In genomic region chr12:43638786-43639185, GRCh38 we compare ENCODE assay signal across 16 cellular contexts.
A peak's percentile ranks its signal among the peaks of the same experiment; 100 is the strongest.
DNase-seq lines count a peak whose midpoint lies in the region; FAIRE-seq and TF ChIP-seq lines count a peak whose summit lies in the region.
"Had no signal": no experiment of that assay in that cellular context is flagged by ENCODE, and none has a peak within 500 bp of the region (broad histone marks: within the 10 kb centered on the region; RNA-seq: fewer than 3 reads in every experiment).

No MANE protein-coding gene starts in this region.

- peaks cover 2% of the 10 kb centered on the region for H3K27me3 ChIP-seq in mammary epithelial cell (ENCODE audit: insufficient read depth, low read length)
- H3K27me3 ChIP-seq in breast epithelium: no peaks in the 10 kb centered on the region

- H3K9me3 ChIP-seq in mammary epithelial cell (replicated peaks; ENCODE audit: insufficient read depth, low read length) (no peaks in the 10 kb centered on the region), breast epithelium (no peaks in the 10 kb centered on the region)

- FAIRE-seq in urothelium cell line (lab: Jason Lieb, UNC): no peak
- FAIRE-seq: GM12878, GM18507, H54 had no signal

- in situ Hi-C loops in mammary epithelial cell (cut with MboI; ENCODE audit: low sequenced_read_pairs in 2 of 2): no loop called here

- dilution Hi-C loops in mammary epithelial cell (cut with HindIII; ENCODE audit: low sequenced_read_pairs): no loop called here

- DNase-seq in mammary epithelial cell (peak; percentile 78), breast epithelium (ENCODE audit: low spot score in 2 of 2) (no peak), epithelial cell of esophagus (ENCODE audit: low read depth) (peak; percentile 62), nephron progenitor cell (no peak), HuH-7.5 (ENCODE audit: low spot score) (no peak), urothelium cell line (ENCODE audit: low spot score) (no peak)
- no peak for DNase-seq in activated naive CD4-positive, alpha-beta T cell treated with anti-CD3 and anti-CD28 coated beads, Interleukin-2, amount 10 ng/mL, durations not matched to agents 7 days and 5 days
- DNase-seq: ACHN; C1 segment of cervical spinal cord; CD4-positive, alpha-beta T cell; DMS79; GM23248 had no signal

- H3K79me2 ChIP-seq in mammary epithelial cell (ENCODE audit: insufficient read depth, low read length): no peaks in the 10 kb centered on the region

- H3K4me2 ChIP-seq in mammary epithelial cell (ENCODE audit: insufficient read depth, low read depth, low read length): no peak overlapping the region

- H3K27ac Mint-ChIP-seq in nephron progenitor cell: peak overlapping the region; percentile 55
- no peak overlapping the region for H3K27ac Mint-ChIP-seq in activated naive CD4-positive, alpha-beta T cell treated with anti-CD3 and anti-CD28 coated beads, Interleukin-2, amount 10 ng/mL, durations not matched to agents 7 days and 5 days
- H3K27ac Mint-ChIP-seq: CD4-positive, alpha-beta T cell had no signal

- H3K4me1 Mint-ChIP-seq in nephron progenitor cell: peaks cover 33% of the 10 kb centered on the region
- H3K4me1 Mint-ChIP-seq in activated naive CD4-positive, alpha-beta T cell treated with anti-CD3 and anti-CD28 coated beads, Interleukin-2, amount 10 ng/mL, durations not matched to agents 7 days and 5 days: no peaks in the 10 kb centered on the region

- CTCF ChIA-PET in mammary epithelial cell (lab: Charles Lee; ENCODE audit: low non-redundant PET): no interaction called here
- CTCF ChIA-PET in activated naive CD4-positive, alpha-beta T cell treated with anti-CD3 and anti-CD28 coated beads, Interleukin-2, amount 10 ng/mL, durations not matched to agents 7 days and 5 days (lab: Charles Lee): no interaction called here

- H3K4me3 ChIP-seq in mammary epithelial cell (replicated peaks in 1 of 3; ENCODE audit: insufficient read depth in 1 of 3, low read depth in 2 of 3, low read length in 3 of 3) (no peak overlapping the region), breast epithelium (no peak overlapping the region), epithelial cell of esophagus (ENCODE audit: low read length) (no peak overlapping the region)
- H3K4me3 ChIP-seq: GM12878, GM23248 had no signal

- peaks cover 25% of the 10 kb centered on the region for H3K9me3 Mint-ChIP-seq in nephron progenitor cell
- no peaks in the 10 kb centered on the region for H3K9me3 Mint-ChIP-seq in activated naive CD4-positive, alpha-beta T cell treated with anti-CD3 and anti-CD28 coated beads, Interleukin-2, amount 10 ng/mL, durations not matched to agents 7 days and 5 days
- H3K9me3 Mint-ChIP-seq: CD4-positive, alpha-beta T cell had no signal

- no peaks in the 10 kb centered on the region for H3K36me3 ChIP-seq in mammary epithelial cell (ENCODE audit: insufficient read depth, low read length)
- H3K36me3 ChIP-seq in breast epithelium: no peaks in the 10 kb centered on the region

- TF ChIP-seq POLR2A in breast epithelium (IDR thresholded peaks at IDR 0.05): no peak

- no peak overlapping the region for H2AFZ ChIP-seq in mammary epithelial cell (ENCODE audit: low read depth, low read length)
- H2AFZ ChIP-seq: GM23248 had no signal

- H3K27me3 Mint-ChIP-seq in nephron progenitor cell (ENCODE audit: low read depth, poor library complexity): no peaks in the 10 kb centered on the region
- H3K27me3 Mint-ChIP-seq in activated naive CD4-positive, alpha-beta T cell treated with anti-CD3 and anti-CD28 coated beads, Interleukin-2, amount 10 ng/mL, durations not matched to agents 7 days and 5 days: no peaks in the 10 kb centered on the region

- BruUV-seq in mammary epithelial cell (replicated peaks; lab: Mats Ljungman, UMichigan): no TSS peak

- H3K27ac ChIP-seq in mammary epithelial cell (ENCODE audit: insufficient read depth, low read depth, low read length) (no peak overlapping the region), breast epithelium (no peak overlapping the region)
- H3K27ac ChIP-seq: GM23248, HL-60 had no signal

- intact Hi-C loops in mammary epithelial cell (cut with micrococcal nuclease) (no loop called here), breast epithelium (cut with DNase I; ENCODE audit: low total_unique reads) (no loop called here)

- H3K9ac ChIP-seq in mammary epithelial cell (ENCODE audit: insufficient read depth, low read length): no peak overlapping the region
- H3K9ac ChIP-seq: GM23248 had no signal

- WGBS in mammary epithelial cell (ENCODE audit: low coverage, missing lambda C conversion rate): 36% methylated on average over 4 of the region's 4 CpGs

- H3K36me3 Mint-ChIP-seq in nephron progenitor cell (ENCODE audit: low read depth): no peaks in the 10 kb centered on the region
- no peaks in the 10 kb centered on the region for H3K36me3 Mint-ChIP-seq in activated naive CD4-positive, alpha-beta T cell treated with anti-CD3 and anti-CD28 coated beads, Interleukin-2, amount 10 ng/mL, durations not matched to agents 7 days and 5 days

- H4K20me1 ChIP-seq in mammary epithelial cell (ENCODE audit: insufficient read depth, low read length): no peaks in the 10 kb centered on the region

- no peaks in the 10 kb centered on the region for H3K4me1 ChIP-seq in mammary epithelial cell (ENCODE audit: insufficient read depth, low read length)
- H3K4me1 ChIP-seq in breast epithelium: no peaks in the 10 kb centered on the region

- TF ChIP-seq CTCF in mammary epithelial cell (conservative IDR thresholded peaks at IDR 0.05 in 1 of 2, IDR thresholded peaks at IDR 0.05 in 1 of 2; ENCODE audit: extremely low read depth in 1 of 2, insufficient read depth in 1 of 2, low read depth in 1 of 2, low read length in 2 of 2): no peak
- TF ChIP-seq CTCF in breast epithelium (IDR thresholded peaks at IDR 0.05): no peak
- TF ChIP-seq CTCF in epithelial cell of esophagus (IDR thresholded peaks at IDR 0.05; ENCODE audit: insufficient read depth, low read depth, low read length, missing control alignments): no peak
- TF ChIP-seq CTCF in nephron progenitor cell (IDR thresholded peaks at IDR 0.05): no peak

- H3K4me3 Mint-ChIP-seq in nephron progenitor cell: peak overlapping the region; percentile 4
- H3K4me3 Mint-ChIP-seq in activated naive CD4-positive, alpha-beta T cell treated with anti-CD3 and anti-CD28 coated beads, Interleukin-2, amount 10 ng/mL, durations not matched to agents 7 days and 5 days: no peak overlapping the region
- H3K4me3 Mint-ChIP-seq: CD4-positive, alpha-beta T cell had no signal

Comparison
In these comparisons a context has a peak if more than half of its experiments do, and no peak if none do; other contexts are left out.
1. DNase-seq: peak in mammary epithelial cell (single experiment) and epithelial cell of esophagus (single experiment); none in breast epithelium (0 of 2), nephron progenitor cell (single experiment), HuH-7.5 (single experiment), activated naive CD4-positive, alpha-beta T cell treated with anti-CD3 and anti-CD28 coated beads, Interleukin-2, amount 10 ng/mL, durations not matched to agents 7 days and 5 days (single experiment) and urothelium cell line (single experiment).